ENCODE assay signal across 35 cellular contexts in the genomic region with DNA sequence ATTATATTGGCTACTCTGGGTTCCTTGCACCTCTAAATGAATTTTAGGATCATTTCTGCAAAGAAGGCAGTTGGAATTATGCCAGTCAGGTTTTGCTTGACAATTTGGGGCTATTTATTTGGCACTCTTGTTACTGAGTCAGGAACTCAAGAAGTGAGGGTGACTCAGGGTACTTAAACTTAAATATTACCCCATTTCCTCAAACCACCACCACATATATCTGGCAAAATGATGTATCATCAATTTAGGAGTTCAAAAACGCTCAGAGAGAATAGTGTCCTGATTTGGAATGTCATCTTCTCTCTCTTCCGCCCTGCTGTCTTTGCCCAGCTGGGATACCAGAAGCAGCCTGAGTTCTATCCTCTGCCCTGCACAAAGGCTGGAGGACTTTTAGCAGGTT. TPM values are rescaled to one million over a fixed set of nuclear protein-coding genes. Genes with fewer than 3 reads are reported as not detected.
"Had no signal": no experiment of that assay in that cellular context is flagged by ENCODE, and none has a peak within 500 bp of the region (broad histone marks: within the 10 kb centered on the region; RNA-seq: fewer than 3 reads in every experiment).

No MANE protein-coding gene starts in this region.

- H3K27me3 ChIP-seq: pancreas, uterus had no signal

- H3K27ac Mint-ChIP-seq: activated B cell treated with CpG ODN at 0.5 μM for 24 hours; activated CD8-positive, alpha-beta memory T cell treated with anti-CD3 and anti-CD28 coated beads, Interleukin-2, amount 10 ng/mL, durations not matched to agents 7 days and 5 days; activated CD8-positive, alpha-beta T cell treated with anti-CD3 and anti-CD28 coated beads, Interleukin-2, amount 10 ng/mL, durations not matched to agents 7 days and 5 days; activated naive CD4-positive, alpha-beta T cell treated with anti-CD3 and anti-CD28 coated beads, Interleukin-2, amount 50 U/mL, for 24 hours; activated naive CD8-positive, alpha-beta T cell treated with anti-CD3 and anti-CD28 coated beads, Interleukin-2, amount 50 U/mL, for 24 hours; activated T-helper 2 cell treated with anti-CD3 and anti-CD28 coated beads, Interferon-gamma antibody, Interleukin-2, Interleukin-4, amounts not matched to agents 10 μg/mL and 5 μg/mL and 100 μg/mL, durations not matched to agents 14 hours and 24 hours and 36 hours; memory B cell; stimulated activated naive B cell treated with anti-CD40 and anti-IgM and Interleukin-4, amounts not matched to agents 10 μg/mL and 1 μg/mL and 100 μg/mL, for 72 hours; T-helper 2 cell treated with Interferon-gamma antibody and Interleukin-4, amounts not matched to agents 5 μg/mL and 100 μg/mL, for 36 hours; type B pancreatic cell had no signal

- H3K9me3 Mint-ChIP-seq: activated B cell treated with CpG ODN at 0.5 μM for 24 hours; activated naive CD4-positive, alpha-beta T cell treated with anti-CD3 and anti-CD28 coated beads, Interleukin-2, amount 50 U/mL, for 24 hours; activated naive CD8-positive, alpha-beta T cell treated with anti-CD3 and anti-CD28 coated beads, Interleukin-2, amount 50 U/mL, for 24 hours; activated T-helper 2 cell treated with anti-CD3 and anti-CD28 coated beads, Interferon-gamma antibody, Interleukin-2, Interleukin-4, amounts not matched to agents 10 μg/mL and 5 μg/mL and 100 μg/mL, durations not matched to agents 14 hours and 24 hours and 36 hours; stimulated activated naive B cell treated with anti-CD40 and anti-IgM and Interleukin-4, amounts not matched to agents 10 μg/mL and 1 μg/mL and 100 μg/mL, for 72 hours; type B pancreatic cell had no signal

- ATAC-seq: activated CD8-positive, alpha-beta memory T cell treated with anti-CD3 and anti-CD28 coated beads, Interleukin-2, amount 10 ng/mL, durations not matched to agents 7 days and 5 days; activated CD8-positive, alpha-beta T cell treated with anti-CD3 and anti-CD28 coated beads, Interleukin-2, amount 10 ng/mL, durations not matched to agents 7 days and 5 days; activated naive CD8-positive, alpha-beta T cell treated with anti-CD3 and anti-CD28 coated beads, Interleukin-2, amount 50 U/mL, for 24 hours; heart right ventricle; naive thymus-derived CD4-positive, alpha-beta T cell; pancreas; stimulated activated naive B cell treated with anti-CD40 and anti-IgM and Interleukin-4, amounts not matched to agents 10 μg/mL and 1 μg/mL and 100 μg/mL, for 72 hours had no signal

- H3K9me3 ChIP-seq: pancreas, prostate gland, uterus had no signal

- H3K27me3 Mint-ChIP-seq: activated naive CD4-positive, alpha-beta T cell treated with anti-CD3 and anti-CD28 coated beads, Interleukin-2, amount 50 U/mL, for 24 hours; activated naive CD8-positive, alpha-beta T cell treated with anti-CD3 and anti-CD28 coated beads, Interleukin-2, amount 50 U/mL, for 24 hours; memory B cell had no signal

- H3K4me3 ChIP-seq: heart right ventricle, pancreas, prostate gland, smooth muscle cell, uterus had no signal

- FAIRE-seq: endometrium, pancreas had no signal

- H3K4me2 ChIP-seq: smooth muscle cell had no signal

- H3K4me1 ChIP-seq: pancreas, prostate gland, uterus had no signal

- H3K36me3 ChIP-seq: heart right ventricle, pancreas, prostate gland, uterus had no signal

- H3K36me3 Mint-ChIP-seq: activated CD8-positive, alpha-beta memory T cell treated with anti-CD3 and anti-CD28 coated beads, Interleukin-2, amount 10 ng/mL, durations not matched to agents 7 days and 5 days; activated naive CD4-positive, alpha-beta T cell treated with anti-CD3 and anti-CD28 coated beads, Interleukin-2, amount 50 U/mL, for 24 hours; memory B cell; type B pancreatic cell had no signal

- H3K4me3 Mint-ChIP-seq: activated B cell treated with CpG ODN at 0.5 μM for 24 hours; activated CD8-positive, alpha-beta memory T cell treated with anti-CD3 and anti-CD28 coated beads, Interleukin-2, amount 10 ng/mL, durations not matched to agents 7 days and 5 days; activated CD8-positive, alpha-beta T cell treated with anti-CD3 and anti-CD28 coated beads, Interleukin-2, amount 10 ng/mL, durations not matched to agents 7 days and 5 days; activated naive CD4-positive, alpha-beta T cell treated with anti-CD3 and anti-CD28 coated beads, Interleukin-2, amount 50 U/mL, for 24 hours; activated naive CD8-positive, alpha-beta T cell treated with anti-CD3 and anti-CD28 coated beads, Interleukin-2, amount 50 U/mL, for 24 hours; memory B cell; stimulated activated naive B cell treated with anti-CD40 and anti-IgM and Interleukin-4, amounts not matched to agents 10 μg/mL and 1 μg/mL and 100 μg/mL, for 72 hours; T-helper 2 cell treated with Interferon-gamma antibody and Interleukin-4, amounts not matched to agents 5 μg/mL and 100 μg/mL, for 36 hours had no signal

- DNase-seq: activated B cell treated with CpG ODN at 0.5 μM for 24 hours; activated CD8-positive, alpha-beta memory T cell treated with anti-CD3 and anti-CD28 coated beads, Interleukin-2, amount 10 ng/mL, durations not matched to agents 7 days and 5 days; activated CD8-positive, alpha-beta T cell treated with anti-CD3 and anti-CD28 coated beads, Interleukin-2, amount 10 ng/mL, durations not matched to agents 7 days and 5 days; activated naive CD8-positive, alpha-beta T cell treated with anti-CD3 and anti-CD28 coated beads, Interleukin-2, amount 50 U/mL, for 24 hours; activated T-cell treated with anti-CD3 and anti-CD28 coated beads, Interleukin-2, amount 50 U/mL, for 48 hours; amygdala; central memory CD4-positive, alpha-beta T cell; dermis blood vessel endothelial cell; effector CD4-positive, alpha-beta T cell; heart right ventricle; midbrain; naive thymus-derived CD4-positive, alpha-beta T cell; nucleus accumbens; pancreas; retina; stimulated activated CD4-positive, alpha-beta T cell treated with anti-CD3 and anti-CD28 coated beads, Interleukin-1b, Interleukin-23, amount 100 ng/mL, for 48 hours; stimulated activated CD4-positive, alpha-beta T cell treated with anti-CD3 and anti-CD28 coated beads, Interleukin-4, amount 100 ng/mL, for 4 hours; stimulated activated naive B cell treated with anti-CD40 and anti-IgM and Interleukin-4, amounts not matched to agents 10 μg/mL and 1 μg/mL and 100 μg/mL, for 72 hours; T-helper 1 cell; uterus had no signal

- H3K4me1 Mint-ChIP-seq: activated B cell treated with CpG ODN at 0.5 μM for 24 hours had no signal

- H3K27ac ChIP-seq: epithelial cell of prostate, heart right ventricle, pancreas, prostate gland, uterus had no signal

RNA-seq across cellular contexts. Expression of gene THNSL2, which starts 2.4 kb away (rescaled TPM):
- total RNA-seq: activated CD8-positive, alpha-beta T cell treated with anti-CD3 and anti-CD28 coated beads, Interleukin-2, amount 10 ng/mL, durations not matched to agents 7 days and 5 days; glomerular endothelial cell had no signal

RNA-seq across cellular contexts. Expression of gene FABP1, which starts 39.9 kb away (rescaled TPM):
- total RNA-seq: activated B cell treated with CpG ODN at 0.5 μM for 24 hours; activated CD8-positive, alpha-beta memory T cell treated with anti-CD3 and anti-CD28 coated beads, Interleukin-2, amount 10 ng/mL, durations not matched to agents 7 days and 5 days; activated CD8-positive, alpha-beta T cell treated with anti-CD3 and anti-CD28 coated beads, Interleukin-2, amount 10 ng/mL, durations not matched to agents 7 days and 5 days; activated T-helper 2 cell treated with anti-CD3 and anti-CD28 coated beads, Interferon-gamma antibody, Interleukin-2, Interleukin-4, amounts not matched to agents 10 μg/mL and 5 μg/mL and 100 μg/mL, durations not matched to agents 14 hours and 24 hours and 36 hours; dermis blood vessel endothelial cell; fibroblast of villous mesenchyme; glomerular endothelial cell; heart right ventricle; kidney epithelial cell; lower leg skin; naive thymus-derived CD4-positive, alpha-beta T cell; neural crest cell; prostate gland; smooth muscle cell; temporal lobe had no signal
- polyA plus RNA-seq: naive thymus-derived CD4-positive, alpha-beta T cell had no signal
